ENCODE assay signal across 17 cellular contexts in genomic region chr1:39229504-39229903, GRCh38. TPM values are rescaled to one million over a fixed set of nuclear protein-coding genes. Genes with fewer than 3 reads are reported as not detected.
DNase-seq lines count a peak whose midpoint lies in the region; ATAC-seq and TF ChIP-seq lines count a peak whose summit lies in the region.
"Had no signal": no experiment of that assay in that cellular context is flagged by ENCODE, and none has a peak within 500 bp of the region (broad histone marks: within the 10 kb centered on the region; RNA-seq: fewer than 3 reads in every experiment).

No MANE protein-coding gene starts in this region.

- H3K9ac ChIP-seq in BLaER1 treated with 17β-estradiol and CSF1 and Interleukin-3, amounts not matched to agents 10 nM and 100 nM = peak overlapping the region in 1 of 11 experiments; percentile 15; a peak in 1 of 22 replicates

- H3K79me2 ChIP-seq in GM23338 (replicated peaks; ENCODE audit: insufficient read depth) = peaks cover 74% of the 10 kb centered on the region

- H3K36me3 ChIP-seq in BLaER1 treated with 17β-estradiol and CSF1 and Interleukin-3, amounts not matched to agents 10 nM and 100 nM = peaks cover 15 to 47% (median 37%) of the 10 kb centered on the region in 11 experiments
- H3K36me3 ChIP-seq in GM23338 (ENCODE audit: insufficient read depth) = 0 out of 2 replicates have a peak, but pooled peaks cover 3% of the 10 kb centered on the region

- peaks cover 17% of the 10 kb centered on the region for H3K36me3 Mint-ChIP-seq in GM23338 (ENCODE audit: low read depth)
- H3K36me3 Mint-ChIP-seq in activated T-helper 17 cell treated with anti-CD3 and anti-CD28 coated beads, Interleukin-2, amount 50 U/mL, for 72 hours (ENCODE audit: low read depth) = peaks cover 65% of the 10 kb centered on the region
- H3K36me3 Mint-ChIP-seq in naive thymus-derived CD8-positive, alpha-beta T cell = peaks cover 5 to 36% (median 11%) of the 10 kb centered on the region in 3 donors

- peaks cover 1% of the 10 kb centered on the region for H3K27me3 Mint-ChIP-seq in GM23338 (ENCODE audit: insufficient read depth, low read depth, poor library complexity)
- H3K27me3 Mint-ChIP-seq in activated T-helper 17 cell treated with anti-CD3 and anti-CD28 coated beads, Interleukin-2, amount 50 U/mL, for 72 hours = no peaks in the 10 kb centered on the region
- H3K27me3 Mint-ChIP-seq in naive thymus-derived CD8-positive, alpha-beta T cell = no peaks in the 10 kb centered on the region

- H3K27ac Mint-ChIP-seq in GM23338 = peak overlapping the region; percentile 4; the same call in 1 of the 2 replicates
- peak overlapping the region; percentile 34 for H3K27ac Mint-ChIP-seq in activated T-helper 17 cell treated with anti-CD3 and anti-CD28 coated beads, Interleukin-2, amount 50 U/mL, for 72 hours
- peak overlapping the region in 9 of 10 donors; percentile 35 to 91 (median 73) for H3K27ac Mint-ChIP-seq in naive thymus-derived CD8-positive, alpha-beta T cell
- H3K27ac Mint-ChIP-seq: mesothelial cell of epicardium had no signal

- H3K27ac ChIP-seq in BLaER1 treated with 17β-estradiol and CSF1 and Interleukin-3, amounts not matched to agents 10 nM and 100 nM = peak overlapping the region in 4 of 11 experiments; percentile 59 to 83 (median 72); a peak in 5 of 22 replicates
- H3K27ac ChIP-seq in GM23338 (ENCODE audit: low read depth) = peak overlapping the region; percentile 94
- H3K27ac ChIP-seq: right atrium auricular region, RWPE1, VCaP had no signal

- H3K4me2 ChIP-seq in BLaER1 treated with 17β-estradiol and CSF1 and Interleukin-3, amounts not matched to agents 10 nM and 100 nM = peak overlapping the region in 10 of 11 experiments; percentile 14 to 74 (median 48); a peak in 17 of 22 replicates
- peak overlapping the region; percentile 61 for H3K4me2 ChIP-seq in GM23338

- H3F3A ChIP-seq in GM23338 (replicated peaks; ENCODE audit: low read depth) = peaks cover 5% of the 10 kb centered on the region; the same call in 1 of the 2 replicates

- H3K4me1 Mint-ChIP-seq in GM23338 = peaks cover 40% of the 10 kb centered on the region
- peaks cover 34% of the 10 kb centered on the region for H3K4me1 Mint-ChIP-seq in activated T-helper 17 cell treated with anti-CD3 and anti-CD28 coated beads, Interleukin-2, amount 50 U/mL, for 72 hours
- peaks cover 28 to 71% (median 61%) of the 10 kb centered on the region in 4 donors for H3K4me1 Mint-ChIP-seq in naive thymus-derived CD8-positive, alpha-beta T cell

- H2AFZ ChIP-seq in GM23338 = no peak overlapping the region

- no peaks in the 10 kb centered on the region for H3K9me2 ChIP-seq in GM23338 (ENCODE audit: insufficient read depth)

- no peaks in the 10 kb centered on the region; the same call in 2 of the 3 replicates for H3K9me3 Mint-ChIP-seq in GM23338
- no peaks in the 10 kb centered on the region for H3K9me3 Mint-ChIP-seq in activated T-helper 17 cell treated with anti-CD3 and anti-CD28 coated beads, Interleukin-2, amount 50 U/mL, for 72 hours
- H3K9me3 Mint-ChIP-seq in naive thymus-derived CD8-positive, alpha-beta T cell = no peaks in the 10 kb centered on the region
- H3K9me3 Mint-ChIP-seq: activated T-cell treated with anti-CD3 and anti-CD28 coated beads, Interleukin-2, amount 50 U/mL, for 72 hours; mesothelial cell of epicardium had no signal

- peaks cover 0 to 11% (median 6%) of the 10 kb centered on the region in 11 experiments; a peak in 11 of 22 replicates for H3K9me3 ChIP-seq in BLaER1 treated with 17β-estradiol and CSF1 and Interleukin-3, amounts not matched to agents 10 nM and 100 nM (replicated peaks in 1 of 11)
- H3K9me3 ChIP-seq: right atrium auricular region had no signal

- no peak for DNase-seq in GM23338 (ENCODE audit: low spot score)
- DNase-seq in naive thymus-derived CD8-positive, alpha-beta T cell = no peak
- DNase-seq in activated effector memory CD4-positive, alpha-beta T cell treated with Interleukin-2 at 50 U/mL for 16 hours = no peak
- no peak for DNase-seq in NCI-H2171 (lab: John Stamatoyannopoulos, UW)
- DNase-seq in erythroblast (lab: John Stamatoyannopoulos, UW) = no peak
- DNase-seq: activated T-cell treated with anti-CD3 and anti-CD28 coated beads, Interleukin-2, amount 50 U/mL, for 72 hours; COR-L47; NCI-H2107; NCI-H524; nucleus accumbens had no signal

- POLR2A ChIA-PET in naive thymus-derived CD8-positive, alpha-beta T cell (lab: Charles Lee) = interaction anchor here (1.1 kb wide), 1 partner anchor 23 kb away, joined by 3 read pairs; no protein-coding TSS in a partner anchor

- peaks cover 19 to 53% (median 24%) of the 10 kb centered on the region in 10 experiments for H3K4me1 ChIP-seq in BLaER1 treated with 17β-estradiol and CSF1 and Interleukin-3, amounts not matched to agents 10 nM and 100 nM
- H3K4me1 ChIP-seq in GM23338 (ENCODE audit: insufficient read depth) = peaks cover 57% of the 10 kb centered on the region

- H4K20me1 ChIP-seq in BLaER1 treated with 17β-estradiol and CSF1 and Interleukin-3, amounts not matched to agents 10 nM and 100 nM = peaks cover 17 to 77% (median 53%) of the 10 kb centered on the region in 11 experiments; a peak in 21 of 22 replicates
- 0 out of 2 replicates have a peak, but pooled peaks cover 11% of the 10 kb centered on the region for H4K20me1 ChIP-seq in GM23338 (replicated peaks; ENCODE audit: insufficient read depth)

- no peak overlapping the region for H3K4me3 ChIP-seq in BLaER1 treated with 17β-estradiol and CSF1 and Interleukin-3, amounts not matched to agents 10 nM and 100 nM
- H3K4me3 ChIP-seq in GM23338 = peak overlapping the region; percentile 35; the same call in 1 of the 2 replicates
- H3K4me3 ChIP-seq: right atrium auricular region had no signal

- TF ChIP-seq CTCF in GM23338 (conservative IDR thresholded peaks at IDR 0.05; ENCODE audit: low read depth in 2 of 2) = no peak

- peak overlapping the region; percentile 4; the same call in 1 of the 3 replicates for H3K4me3 Mint-ChIP-seq in GM23338
- peak overlapping the region; percentile 49 for H3K4me3 Mint-ChIP-seq in activated T-helper 17 cell treated with anti-CD3 and anti-CD28 coated beads, Interleukin-2, amount 50 U/mL, for 72 hours
- peak overlapping the region in 4 of 10 donors; percentile 20 to 63 (median 52) for H3K4me3 Mint-ChIP-seq in naive thymus-derived CD8-positive, alpha-beta T cell
- H3K4me3 Mint-ChIP-seq: mesothelial cell of epicardium had no signal

- H3K27me3 ChIP-seq in BLaER1 treated with 17β-estradiol and CSF1 and Interleukin-3, amounts not matched to agents 10 nM and 100 nM = no peaks in the 10 kb centered on the region
- H3K27me3 ChIP-seq in GM23338 (ENCODE audit: insufficient read depth) = no peaks in the 10 kb centered on the region
- H3K27me3 ChIP-seq: right atrium auricular region had no signal

- ATAC-seq in GM23338 (no peak), HG03521 (IDR thresholded peaks at IDR 0.05; ENCODE audit: unreplicated experiment) (no peak)
- ATAC-seq in activated T-helper 17 cell treated with anti-CD3 and anti-CD28 coated beads, Interleukin-2, amount 50 U/mL, for 72 hours (replicated peaks) = no peak
- no peak for ATAC-seq in naive thymus-derived CD8-positive, alpha-beta T cell
- ATAC-seq: activated T-cell treated with anti-CD3 and anti-CD28 coated beads, Interleukin-2, amount 50 U/mL, for 72 hours had no signal

- TF ChIP-seq POLR2A in erythroblast (IDR thresholded peaks at IDR 0.05; ENCODE audit: low read length) = no peak

TF ChIP-seq in GM23338, 12 proteins besides CTCF, POLR2A, EP300 and RAD21 (continues in another document):
- TF ChIP-seq ZNF331 (CRISPR knock-in tag; IDR thresholded peaks at IDR 0.05; ENCODE audit: low read depth) (no peak), STAT1 (IDR thresholded peaks at IDR 0.05; ENCODE audit: unreplicated experiment) (no peak), ETS1 (IDR thresholded peaks at IDR 0.05) (no peak), EZH2 (IDR thresholded peaks at IDR 0.05; ENCODE audit: low read depth, unreplicated experiment) (no peak), NANOG (IDR thresholded peaks at IDR 0.05; ENCODE audit: borderline replicate concordance) (no peak), CREB1 (CRISPR knock-in tag; IDR thresholded peaks at IDR 0.05; ENCODE audit: low read depth) (no peak), POLR2AphosphoS5 (IDR thresholded peaks at IDR 0.05; ENCODE audit: low read depth) (no peak), JUNB (IDR thresholded peaks at IDR 0.05; ENCODE audit: unreplicated experiment) (no peak)

RNA-seq across cellular contexts. Expression of gene MACF1, which starts 25.0 kb away (rescaled TPM):
- total RNA-seq in GM23338 (2014; rRNA removed; shearing (Covaris generic)) = 317 and 399 TPM in 2 replicates
- 87.3 and 104 TPM in 2 replicates for polyA plus RNA-seq in GM23338 (2016; fragmentation: Nextera tagmentation; extraction: Ambion mirVana)
- total RNA-seq in activated T-helper 17 cell treated with anti-CD3 and anti-CD28 coated beads, Interleukin-2, amount 50 U/mL, for 72 hours = 100 to 1,000 TPM; 434 to 605 TPM
- total RNA-seq in naive thymus-derived CD8-positive, alpha-beta T cell = 100 to 1,000 TPM; 215 to 222 TPM
- polyA plus RNA-seq in naive thymus-derived CD8-positive, alpha-beta T cell = 10 to 100 TPM; 13.4 to 60.8 (median 14.7) TPM

Comparison
In these comparisons a context has a peak if more than half of its experiments do, and no peak if none do; other contexts are left out.
1. H3K27ac Mint-ChIP-seq: peak in every context shown above with its lines; median percentile 73 in naive thymus-derived CD8-positive, alpha-beta T cell; 34 in activated T-helper 17 cell treated with anti-CD3 and anti-CD28 coated beads, Interleukin-2, amount 50 U/mL, for 72 hours; 4 in GM23338.